8 cellular contexts compared by ENCODE assay signal in the genomic region with DNA sequence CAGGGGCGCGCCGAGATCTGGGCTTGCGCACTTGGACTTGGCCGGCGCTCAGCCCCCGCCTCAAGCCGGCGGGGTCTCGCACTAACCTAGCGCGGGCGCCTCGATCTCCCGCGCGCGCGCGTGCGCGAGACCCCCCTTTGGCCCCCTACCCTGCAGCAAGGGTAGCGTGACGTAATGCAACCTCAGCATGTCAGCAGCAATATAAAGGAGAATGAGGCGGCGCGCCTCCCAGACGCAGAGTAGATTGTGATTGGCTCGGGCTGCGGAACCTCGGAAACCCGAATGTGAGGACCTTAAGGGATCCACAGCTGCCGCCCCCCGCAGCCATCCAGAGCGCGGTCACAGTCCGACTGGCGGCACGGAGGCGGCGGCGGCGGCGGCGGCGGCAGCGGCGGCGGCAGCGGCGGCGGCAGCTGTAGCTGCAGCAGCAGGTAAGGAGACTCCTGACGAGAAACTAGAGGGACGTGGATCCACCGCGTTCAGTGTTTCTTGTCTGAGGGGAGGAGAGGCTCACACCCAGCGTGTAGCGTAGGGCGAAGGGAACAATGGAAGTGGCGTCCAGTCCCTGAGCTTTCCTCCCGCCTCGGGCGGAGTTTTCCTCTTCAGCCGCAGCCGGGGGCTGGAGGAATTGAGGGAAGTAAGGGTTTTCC. TPM values are rescaled to one million over a fixed set of nuclear protein-coding genes. Genes with fewer than 3 reads are reported as not detected.
DNase-seq lines count a peak whose midpoint lies in the region; ATAC-seq, FAIRE-seq and TF ChIP-seq lines count a peak whose summit lies in the region.

A gene with protein sequence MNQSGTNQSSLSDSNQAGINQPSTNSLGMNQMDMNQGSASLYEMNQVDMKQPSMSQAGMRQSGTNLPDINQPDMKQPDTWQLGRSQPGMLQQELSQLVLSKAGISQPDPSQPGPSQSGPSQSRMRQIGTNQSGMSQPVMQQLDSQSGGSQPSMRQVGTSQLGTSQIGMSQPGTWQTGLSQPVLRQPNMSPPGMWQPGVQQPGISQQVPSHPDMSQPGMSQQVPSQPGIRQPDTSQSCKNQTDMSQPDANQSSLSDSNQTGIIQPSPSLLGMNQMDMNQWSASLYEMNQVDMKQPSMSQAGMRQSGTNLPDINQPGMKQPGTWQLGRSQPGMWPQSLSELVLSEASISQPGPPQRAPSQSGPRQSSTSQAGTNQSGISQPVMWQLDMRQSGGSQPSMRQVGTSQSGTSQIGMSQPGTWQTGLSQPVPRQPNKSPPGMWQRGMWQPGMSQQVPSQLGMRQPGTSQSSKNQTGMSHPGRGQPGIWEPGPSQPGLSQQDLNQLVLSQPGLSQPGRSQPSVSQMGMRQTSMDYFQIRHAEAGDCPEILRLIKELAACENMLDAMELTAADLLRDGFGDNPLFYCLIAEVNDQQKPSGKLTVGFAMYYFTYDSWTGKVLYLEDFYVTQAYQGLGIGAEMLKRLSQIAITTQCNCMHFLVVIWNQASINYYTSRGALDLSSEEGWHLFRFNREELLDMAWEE (minus strand): TSS at position 19 of the 650 bp plus-strand sequence. CDS start 134,811 bp downstream, outside the sequence.
A gene (plus strand): TSS at position 231 of the 650 bp plus-strand sequence. CDS start 3,582 bp downstream, outside the sequence.

- no peak for FAIRE-seq in frontal cortex (lab: Jason Lieb, UNC)

- peak within 1 kb of the TSS; percentile 88 to 99 (median 97) for H3K27ac Mint-ChIP-seq in nephron

- peak; percentile 81 for ATAC-seq in HG02798 (IDR thresholded peaks at IDR 0.05; ENCODE audit: poor library complexity, unreplicated experiment)

- H3K4me3 Mint-ChIP-seq in nephron, result peak within 1 kb of the TSS; percentile 92 to 98 (median 92)

- H3K9me3 Mint-ChIP-seq in nephron, result no peaks in the 10 kb centered on the region

- H3K4me1 Mint-ChIP-seq in nephron, result peaks cover 16% of the 10 kb centered on the region

- TF ChIP-seq CTCF in nephron (IDR thresholded peaks at IDR 0.05; ENCODE audit: unreplicated experiment in 3 of 3), result no peak

- H3K36me3 Mint-ChIP-seq in nephron (ENCODE audit: low read depth), result peaks cover 11% of the 10 kb centered on the region

- H3K27me3 Mint-ChIP-seq in nephron (ENCODE audit: low read depth), result no peaks in the 10 kb centered on the region

- DNase-seq in SKM-1 treated with dmso at 0.1 percent for 144 hours (lab: John Stamatoyannopoulos, UW; ENCODE audit: unreplicated experiment), result peak; percentile 16
- no peak for DNase-seq in SKM-1 (lab: John Stamatoyannopoulos, UW; ENCODE audit: unreplicated experiment)
- DNase-seq in NCI-H2227 (lab: John Stamatoyannopoulos, UW; ENCODE audit: unreplicated experiment), result peak; percentile 95
- peak; percentile 1 for DNase-seq in activated naive CD4-positive, alpha-beta T cell treated with Interleukin-2 at 50 U/mL for 16 hours
- peak; percentile 39 to 57 for DNase-seq in frontal cortex (ENCODE audit: low spot score in 2 of 2)
- DNase-seq in NCI-H226, result no peak

RNA-seq across cellular contexts. Expression of the first gene that starts in this region (rescaled TPM):
- 1.2 TPM for total RNA-seq in frontal cortex

RNA-seq across cellular contexts. Expression of the second gene that starts in this region (rescaled TPM):
- 102 TPM for total RNA-seq in frontal cortex

Comparison
In these comparisons a context has a peak if more than half of its experiments do, and no peak if none do; other contexts are left out.
1. DNase-seq: peak in SKM-1 treated with dmso at 0.1 percent for 144 hours (single experiment), NCI-H2227 (single experiment), activated naive CD4-positive, alpha-beta T cell treated with Interleukin-2 at 50 U/mL for 16 hours (single experiment) and frontal cortex (2 of 2); none in SKM-1 (single experiment) and NCI-H226 (single experiment).